In the genomic region with DNA sequence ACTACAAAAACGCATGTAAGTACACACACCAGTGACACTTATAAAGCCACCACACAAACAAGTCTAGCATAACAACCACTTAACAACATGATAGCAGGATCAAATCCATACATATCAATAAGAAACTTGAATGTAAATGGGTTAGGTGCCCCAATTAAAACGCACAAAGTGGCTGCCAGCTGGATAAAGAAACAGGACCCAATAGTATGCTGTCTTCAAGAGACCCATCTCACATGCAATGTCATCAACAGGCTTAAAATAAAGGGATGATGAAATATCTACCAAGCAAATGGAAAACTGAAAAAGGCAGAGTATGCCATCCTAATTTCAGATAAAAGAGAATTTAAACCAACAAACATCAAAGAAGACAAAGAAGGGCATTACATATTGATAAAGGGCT, we compare ENCODE assay signal across 35 cellular contexts.
DNase-seq lines count a peak whose midpoint lies in the region; ATAC-seq, FAIRE-seq and TF ChIP-seq lines count a peak whose summit lies in the region.
"Had no signal": no experiment of that assay in that cellular context is flagged by ENCODE, and none has a peak within 500 bp of the region (broad histone marks: within the 10 kb centered on the region; RNA-seq: fewer than 3 reads in every experiment).

No MANE protein-coding gene starts in this region.

- H4K20me1 ChIP-seq in HepG2 (ENCODE audit: insufficient read depth, low read length), result no peaks in the 10 kb centered on the region
- H4K20me1 ChIP-seq: BLaER1; BLaER1 treated with 17β-estradiol and CSF1 and Interleukin-3, amounts not matched to agents 10 nM and 100 nM had no signal

- H3K36me3 ChIP-seq in HepG2 (replicated peaks in 1 of 2; ENCODE audit: control insufficient read depth in 1 of 2, insufficient read depth in 2 of 2, low read length in 2 of 2), result no peaks in the 10 kb centered on the region
- H3K36me3 ChIP-seq in right lobe of liver, result no peaks in the 10 kb centered on the region
- H3K36me3 ChIP-seq in HEK293 (ENCODE audit: control insufficient read depth in 2 of 2, insufficient read depth in 1 of 2, low read length in 2 of 2), result no peaks in the 10 kb centered on the region
- H3K36me3 ChIP-seq: BE2C had no signal

- CTCF ChIA-PET in HepG2 (lab: Yijun Ruan, JAX; ENCODE audit: low intra/inter-chr PET ratio, low total read pairs) (no interaction called here), HEK293 (lab: Yijun Ruan, JAX) (no interaction called here)

- no peak for FAIRE-seq in HepG2 (lab: Jason Lieb, UNC)
- FAIRE-seq: A204.1, A549, D721Med had no signal

- TF ChIP-seq POLR2A in HepG2 (IDR thresholded peaks at IDR 0.05; ENCODE audit: insufficient read depth in 1 of 2, low read depth in 2 of 2, low read length in 2 of 2), result no peak
- no peak for TF ChIP-seq POLR2A in right lobe of liver (IDR thresholded peaks at IDR 0.05)

- ATAC-seq in HepG2 (no peak), right lobe of liver (no peak)
- ATAC-seq: A549; CD8-positive, alpha-beta T cell had no signal

- DNase-seq in HepG2 (ENCODE audit: low spot score) (no peak), right lobe of liver (no peak), endothelial cell (ENCODE audit: low spot score) (no peak), NCI-H2081 treated with DMSO at 0.1 percent for 48 hours (lab: John Stamatoyannopoulos, UW) (no peak), dedifferentiated amniotic fluid mesenchymal stem cell (ENCODE audit: extremely low spot score) (no peak)
- DNase-seq: 8988T; ACHN; AML-193; BE2C; C1 segment of cervical spinal cord; Caco-2; Calu3; CD4-positive, alpha-beta memory T cell; CD4-positive, alpha-beta T cell; CD4-positive, CD25-positive, alpha-beta regulatory T cell; CD8-positive, alpha-beta memory T cell; CD8-positive, alpha-beta T cell; COR-L47; DMS 273 treated with DMSO at 0.1 percent for 48 hours; DMS153; DMS53; DMS79; DMS79 treated with DMSO at 0.1 percent for 48 hours; DND-41; EL had no signal

- H3K9me3 ChIP-seq in HepG2 (ENCODE audit: low read length) (peaks cover 19% of the 10 kb centered on the region), right lobe of liver (no peaks in the 10 kb centered on the region), HEK293 (ENCODE audit: control insufficient read depth, insufficient read depth, low read depth, low read length) (no peaks in the 10 kb centered on the region)
- H3K9me3 ChIP-seq: A549, BE2C, Caco-2 had no signal

- in situ Hi-C loops in HepG2 (cut with HindIII; ENCODE audit: extremely low pct_ligation_motif_present, low pct_unique_long_range_greater_than_20kb), result no loop called here

- intact Hi-C loops in HepG2 (cut with micrococcal nuclease; ENCODE audit: unreplicated experiment), result no loop called here
- intact Hi-C loops in right lobe of liver (cut with DNase I), result no loop called here

- no peak overlapping the region for H3K9ac ChIP-seq in HepG2 (ENCODE audit: insufficient read depth, low read depth, low read length)
- H3K9ac ChIP-seq: BLaER1; BLaER1 treated with 17β-estradiol and CSF1 and Interleukin-3, amounts not matched to agents 10 nM and 100 nM had no signal

- H3K4me1 Mint-ChIP-seq in endothelial cell (ENCODE audit: unreplicated experiment), result no peaks in the 10 kb centered on the region
- H3K4me1 Mint-ChIP-seq: B cell; CD4-positive, alpha-beta memory T cell; CD4-positive, CD25-positive, alpha-beta regulatory T cell; CD8-positive, alpha-beta memory T cell had no signal

- H3K36me3 Mint-ChIP-seq in endothelial cell (ENCODE audit: low read depth, unreplicated experiment), result peaks cover 33% of the 10 kb centered on the region
- H3K36me3 Mint-ChIP-seq: CD14-positive monocyte; CD4-positive, CD25-positive, alpha-beta regulatory T cell had no signal

- H3K4me3 ChIP-seq in HepG2 (replicated peaks in 1 of 3; ENCODE audit: insufficient read depth in 1 of 3, low read depth in 2 of 3, low read length in 3 of 3) (no peak overlapping the region), right lobe of liver (no peak overlapping the region), HEK293 (ENCODE audit: low read depth, low read length) (no peak overlapping the region)
- H3K4me3 ChIP-seq: A549; BLaER1; BLaER1 treated with 17β-estradiol and CSF1 and Interleukin-3, amounts not matched to agents 10 nM and 100 nM had no signal

- H3K27me3 Mint-ChIP-seq in endothelial cell (ENCODE audit: unreplicated experiment), result no peaks in the 10 kb centered on the region
- H3K27me3 Mint-ChIP-seq: B cell; CD4-positive, alpha-beta memory T cell; CD4-positive, alpha-beta T cell; CD4-positive, CD25-positive, alpha-beta regulatory T cell had no signal

- POLR2A ChIA-PET in HepG2 (lab: Yijun Ruan, JAX), result no interaction called here
- POLR2A ChIA-PET in HEK293 (lab: Yijun Ruan, JAX), result no interaction called here

- H3K79me2 ChIP-seq in HepG2 (ENCODE audit: insufficient read depth, low read length), result no peaks in the 10 kb centered on the region

- WGBS in HepG2 (ENCODE audit: low lambda C conversion rate), result 16% methylated on average over 2 of the region's 2 CpGs
- 83% methylated on average over 1 of the region's 2 CpGs for WGBS in right lobe of liver (ENCODE audit: insufficient coverage, low coverage, low lambda C conversion rate, missing lambda C conversion rate)

- no peak overlapping the region for H3K27ac ChIP-seq in HepG2 (ENCODE audit: extremely low read length, insufficient read depth, low read length)
- H3K27ac ChIP-seq in right lobe of liver, result no peak overlapping the region
- no peak overlapping the region for H3K27ac ChIP-seq in HEK293 (ENCODE audit: extremely low read depth, low read depth, low read length)
- H3K27ac ChIP-seq: 22Rv1; A549; BLaER1; BLaER1 treated with 17β-estradiol and CSF1 and Interleukin-3, amounts not matched to agents 10 nM and 100 nM; C4-2B had no signal

- H3K9me3 Mint-ChIP-seq in endothelial cell (ENCODE audit: unreplicated experiment), result no peaks in the 10 kb centered on the region

- no peak for TF ChIP-seq CTCF in HepG2 (CRISPR knock-in tag; IDR thresholded peaks at IDR 0.05)
- TF ChIP-seq CTCF in right lobe of liver (IDR thresholded peaks at IDR 0.05), result no peak
- no peak for TF ChIP-seq CTCF in HEK293 (tag by site-specific recombination; IDR thresholded peaks at IDR 0.05)
- TF ChIP-seq CTCF in endothelial cell (IDR thresholded peaks at IDR 0.05; ENCODE audit: unreplicated experiment), result no peak

- peak overlapping the region; percentile 31 for H3K4me3 Mint-ChIP-seq in endothelial cell (ENCODE audit: unreplicated experiment)
- H3K4me3 Mint-ChIP-seq: B cell; CD14-positive monocyte; CD4-positive, alpha-beta memory T cell; CD4-positive, alpha-beta T cell; CD4-positive, CD25-positive, alpha-beta regulatory T cell; CD8-positive, alpha-beta memory T cell; CD8-positive, alpha-beta T cell had no signal

- H3K27ac Mint-ChIP-seq in endothelial cell (ENCODE audit: unreplicated experiment), result no peak overlapping the region
- H3K27ac Mint-ChIP-seq: B cell; CD14-positive monocyte; CD4-positive, alpha-beta memory T cell; CD4-positive, alpha-beta T cell; CD4-positive, CD25-positive, alpha-beta regulatory T cell; CD8-positive, alpha-beta memory T cell; CD8-positive, alpha-beta T cell had no signal

- TF ChIP-seq RAD21 in HepG2 (CRISPR knock-in tag; IDR thresholded peaks at IDR 0.05), result no peak

- H3K27me3 ChIP-seq in HepG2 (ENCODE audit: control insufficient read depth in 1 of 2, insufficient read depth in 2 of 2, low read length in 2 of 2) (no peaks in the 10 kb centered on the region), right lobe of liver (no peaks in the 10 kb centered on the region)
- H3K27me3 ChIP-seq: BE2C; BLaER1; BLaER1 treated with 17β-estradiol and CSF1 and Interleukin-3, amounts not matched to agents 10 nM and 100 nM had no signal

- TF ChIP-seq EP300 in HepG2 (IDR thresholded peaks at IDR 0.05; ENCODE audit: low read depth in 2 of 2, low read length in 2 of 2), result no peak
- no peak for TF ChIP-seq EP300 in HepG2 (CRISPR knock-in tag; IDR thresholded peaks at IDR 0.05; ENCODE audit: borderline replicate concordance)

- BruUV-seq in HepG2 (replicated peaks; lab: Mats Ljungman, UMichigan), result no TSS peak

- no peak overlapping the region for H3K4me2 ChIP-seq in HepG2 (ENCODE audit: low read depth, low read length)
- H3K4me2 ChIP-seq: A549; BLaER1; BLaER1 treated with 17β-estradiol and CSF1 and Interleukin-3, amounts not matched to agents 10 nM and 100 nM had no signal

- H3K4me1 ChIP-seq in HepG2 (ENCODE audit: insufficient read depth, low read length), result no peaks in the 10 kb centered on the region
- H3K4me1 ChIP-seq in right lobe of liver, result no peaks in the 10 kb centered on the region
- no peaks in the 10 kb centered on the region for H3K4me1 ChIP-seq in HEK293 (ENCODE audit: control insufficient read depth, insufficient read depth, low read length)
- H3K4me1 ChIP-seq: A549; BE2C; BLaER1; BLaER1 treated with 17β-estradiol and CSF1 and Interleukin-3, amounts not matched to agents 10 nM and 100 nM; Caco-2 had no signal

- no peak overlapping the region for H2AFZ ChIP-seq in HepG2 (ENCODE audit: low read length)

TF ChIP-seq in HepG2, 621 proteins besides CTCF, POLR2A, EP300 and RAD21:
- TF ChIP-seq HNRNPLL (IDR thresholded peaks at IDR 0.05; ENCODE audit: low read depth, low read length, poor library complexity, severe bottlenecking), result no peak
- 0 out of 2 replicates have a peak, but pooled peaks have one; percentile 17 for TF ChIP-seq ATF7 (IDR thresholded peaks at IDR 0.05)
- no peak for TF ChIP-seq ATF7 (CRISPR knock-in tag; IDR thresholded peaks at IDR 0.05)

TF ChIP-seq in HEK293, 187 proteins besides CTCF, POLR2A, EP300 and RAD21:
- TF ChIP-seq ZNF529 (tag by site-specific recombination; IDR thresholded peaks at IDR 0.05; ENCODE audit: insufficient replicate concordance) (peak; percentile 92), SETDB1 (IDR thresholded peaks at IDR 0.05; ENCODE audit: insufficient read length, low read length) (peak; percentile 78), ZNF223 (tag by site-specific recombination; IDR thresholded peaks at IDR 0.05) (no peak)

Comparison
In these comparisons a context has a peak if more than half of its experiments do, and no peak if none do; other contexts are left out.
1. Of the 63 proteins assayed by ChIP-seq in both HepG2 and HEK293: peak only in HepG2: none; only in HEK293: SETDB1; in both: none; in neither: 62.